ENCODE assay signal across 31 cellular contexts in the genomic region with DNA sequence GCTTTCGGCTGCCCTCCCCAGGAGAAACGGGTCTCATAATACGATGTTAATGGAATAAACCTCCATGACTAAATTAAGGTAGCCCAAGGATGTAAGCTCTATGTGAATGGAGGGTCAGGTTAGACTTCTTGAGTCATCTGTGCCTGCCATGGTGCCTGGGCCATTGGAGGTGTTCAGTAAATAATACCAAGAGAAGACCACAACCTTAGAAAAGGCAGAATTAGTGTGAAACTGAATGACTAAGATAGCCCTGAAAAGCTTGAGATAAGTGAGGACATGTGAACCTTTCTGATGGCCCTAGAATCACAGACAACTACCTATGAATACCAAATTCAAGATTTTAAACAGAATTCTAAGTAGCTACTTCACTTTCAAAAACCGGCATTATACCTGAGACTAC.
"Had no signal": no experiment of that assay in that cellular context is flagged by ENCODE, and none has a peak within 500 bp of the region (broad histone marks: within the 10 kb centered on the region; RNA-seq: fewer than 3 reads in every experiment).

No MANE protein-coding gene starts in this region.

- H3K4me2 ChIP-seq: PC-9, SK-N-SH had no signal

- H3K27ac ChIP-seq: PC-9, SJSA1 had no signal

- ATAC-seq: Panc1 had no signal

- H3K4me3 ChIP-seq: PC-9, SJSA1 had no signal

- H2AFZ ChIP-seq: PC-9 had no signal

- H3K4me1 ChIP-seq: SJSA1 had no signal

- H3K4me3 Mint-ChIP-seq: T-helper 1 cell treated with Interleukin-12 subunit alpha and Interleukin-12 subunit beta and Interleukin-4 antibody, amounts not matched to agents 30 μg/mL and 1 μg/mL, for 36 hours had no signal

- DNase-seq: Karpas-422, MM.1S, NCI-H1048, NCI-H1092 treated with DMSO at 0.1 percent for 48 hours, NCI-H1105 treated with DMSO at 0.1 percent for 48 hours, NCI-H1417, NCI-H1436, NCI-H146, NCI-H187, NCI-H1930, NCI-H2029 treated with DMSO at 0.1 percent for 48 hours, NCI-H2081 treated with DMSO at 0.1 percent for 48 hours, NCI-H2107, NCI-H2171, NCI-H226, NCI-H446 treated with DMSO at 0.1 percent for 48 hours, NCI-H510A, NCI-H524, NCI-H526, NCI-H69, NCI-H748 treated with DMSO at 0.1 percent for 48 hours, NCI-H82, PC-9, Right ventricle myocardium superior, SHP77 treated with DMSO at 0.1 percent for 48 hours, SK-N-SH, SW 1271, T-helper 1 cell had no signal

- H3K27me3 ChIP-seq: SJSA1 had no signal

- H3K9me3 Mint-ChIP-seq: T-helper 1 cell treated with Interleukin-12 subunit alpha and Interleukin-12 subunit beta and Interleukin-4 antibody, amounts not matched to agents 30 μg/mL and 1 μg/mL, for 36 hours had no signal

- H3K36me3 ChIP-seq: SJSA1 had no signal

- H3K27ac Mint-ChIP-seq: T-helper 1 cell treated with Interleukin-12 subunit alpha and Interleukin-12 subunit beta and Interleukin-4 antibody, amounts not matched to agents 30 μg/mL and 1 μg/mL, for 36 hours had no signal
